In the genomic region with DNA sequence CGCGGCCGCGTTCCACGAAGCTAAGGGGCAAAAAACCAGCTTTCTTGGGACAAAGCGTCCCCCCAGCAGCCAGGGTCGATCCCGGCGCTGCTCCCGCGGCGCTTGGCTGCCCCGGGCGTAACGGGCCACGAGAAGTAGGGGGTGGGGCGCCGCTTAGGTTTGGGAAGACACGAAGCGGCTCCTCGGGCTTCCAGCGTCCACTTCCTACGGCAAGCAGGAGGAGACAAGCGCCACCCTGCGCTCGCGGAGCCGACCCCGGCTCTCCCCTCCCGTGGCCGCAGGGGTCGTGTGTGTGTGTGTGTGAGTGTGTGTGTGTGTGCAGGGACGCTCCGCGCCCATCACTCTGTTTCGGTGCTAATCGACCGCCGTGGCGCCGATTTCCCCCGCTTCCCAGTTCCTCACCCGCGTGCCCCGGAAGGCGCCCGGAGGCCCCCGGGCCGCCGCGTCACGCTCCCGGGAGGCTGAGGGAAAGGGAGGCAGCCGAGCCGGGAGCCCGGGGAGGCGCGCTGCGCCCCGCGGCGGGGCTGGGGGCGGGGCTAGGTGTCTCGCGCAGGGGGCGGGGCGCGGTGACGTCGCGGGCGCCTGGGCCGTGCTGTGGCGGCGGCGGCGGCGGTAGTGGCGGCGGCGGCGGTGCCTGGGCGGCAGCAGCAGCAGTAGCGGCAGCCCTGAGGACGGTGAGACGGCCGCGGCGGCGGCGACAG, we compare ENCODE assay signal across 8 cellular contexts. TPM values are rescaled to one million over a fixed set of nuclear protein-coding genes. Genes with fewer than 3 reads are reported as not detected.
A peak's percentile ranks its signal among the peaks of the same experiment; 100 is the strongest.
DNase-seq lines count a peak whose midpoint lies in the region; ATAC-seq lines count a peak whose summit lies in the region.

TSS of gene ERC1 (plus strand) at position 575 of the 701 bp plus-strand sequence. CDS start 36,681 bp downstream, outside the sequence.

- DNase-seq in COR-L47 (lab: John Stamatoyannopoulos, UW) = peak; percentile 77
- DNase-seq in OCI-M1 (lab: John Stamatoyannopoulos, UW) = peak; percentile 91
- peak; percentile 88 to 92 for DNase-seq in activated T-cell treated with anti-CD3 and anti-CD28 coated beads, Interleukin-2, amount 50 U/mL, for 48 hours
- peak; percentile 68 to 73 for DNase-seq in stimulated activated CD8-positive, alpha-beta memory T cell treated with anti-CD3 and anti-CD28 coated beads, Interleukin-7, amount 100 ng/mL, for 1 hour (ENCODE audit: low read depth in 2 of 2)

- H3K4me3 ChIP-seq in HUES6 (ENCODE audit: low read depth, low read length) = peak within 1 kb of the TSS; percentile 99
- peak within 1 kb of the TSS; percentile 73 to 85 for H3K4me3 ChIP-seq in muscle layer of colon (ENCODE audit: low read depth in 1 of 2, low read length in 2 of 2)

- H3K9ac ChIP-seq in HUES6 (ENCODE audit: low read length) = peak within 1 kb of the TSS; percentile 98
- H3K9ac ChIP-seq in muscle layer of colon (ENCODE audit: low read length) = peak within 1 kb of the TSS; percentile 71

- H3K4me1 ChIP-seq in HUES6 (ENCODE audit: control insufficient read depth, insufficient read depth, low read length) (peaks cover 15% of the 10 kb centered on the region; the same call in 1 of the 2 replicates), muscle layer of colon (ENCODE audit: insufficient read depth, low read length) (peaks cover 31% of the 10 kb centered on the region)

- no peaks in the 10 kb centered on the region for H3K9me3 ChIP-seq in HUES6 (ENCODE audit: control insufficient read depth, insufficient read depth, low read depth, low read length)
- H3K9me3 ChIP-seq in muscle layer of colon (ENCODE audit: low read length) = no peaks in the 10 kb centered on the region

- H3K27ac ChIP-seq in HUES6 (ENCODE audit: low read depth, low read length) (peak within 1 kb of the TSS; percentile 97), muscle layer of colon (ENCODE audit: low read depth, low read length) (peak within 1 kb of the TSS; percentile 92)

- ATAC-seq in GM21367 (IDR thresholded peaks at IDR 0.05; ENCODE audit: unreplicated experiment) (peak; percentile 81), esophagus mucosa (peak; percentile 95)

- H3K27me3 ChIP-seq in HUES6 (ENCODE audit: control insufficient read depth, insufficient read depth, low read length) (no peaks in the 10 kb centered on the region), muscle layer of colon (ENCODE audit: control insufficient read depth in 1 of 2, insufficient read depth in 2 of 2, low read length in 2 of 2) (no peaks in the 10 kb centered on the region)

- no peaks in the 10 kb centered on the region for H3K36me3 ChIP-seq in HUES6 (ENCODE audit: control insufficient read depth, insufficient read depth, low read length)
- H3K36me3 ChIP-seq in muscle layer of colon (ENCODE audit: insufficient read depth, low read length) = no peaks in the 10 kb centered on the region

RNA-seq across cellular contexts. Expression of gene ERC1, which starts in this region (rescaled TPM):
- 54.2 TPM for total RNA-seq in esophagus mucosa

Comparison
In these comparisons a context has a peak if more than half of its experiments do, and no peak if none do; other contexts are left out.
1. Peak in every context shown above with its lines: DNase-seq, ATAC-seq, H3K4me3 ChIP-seq and H3K27ac ChIP-seq.